8 cellular contexts compared by ENCODE assay signal in the genomic region with DNA sequence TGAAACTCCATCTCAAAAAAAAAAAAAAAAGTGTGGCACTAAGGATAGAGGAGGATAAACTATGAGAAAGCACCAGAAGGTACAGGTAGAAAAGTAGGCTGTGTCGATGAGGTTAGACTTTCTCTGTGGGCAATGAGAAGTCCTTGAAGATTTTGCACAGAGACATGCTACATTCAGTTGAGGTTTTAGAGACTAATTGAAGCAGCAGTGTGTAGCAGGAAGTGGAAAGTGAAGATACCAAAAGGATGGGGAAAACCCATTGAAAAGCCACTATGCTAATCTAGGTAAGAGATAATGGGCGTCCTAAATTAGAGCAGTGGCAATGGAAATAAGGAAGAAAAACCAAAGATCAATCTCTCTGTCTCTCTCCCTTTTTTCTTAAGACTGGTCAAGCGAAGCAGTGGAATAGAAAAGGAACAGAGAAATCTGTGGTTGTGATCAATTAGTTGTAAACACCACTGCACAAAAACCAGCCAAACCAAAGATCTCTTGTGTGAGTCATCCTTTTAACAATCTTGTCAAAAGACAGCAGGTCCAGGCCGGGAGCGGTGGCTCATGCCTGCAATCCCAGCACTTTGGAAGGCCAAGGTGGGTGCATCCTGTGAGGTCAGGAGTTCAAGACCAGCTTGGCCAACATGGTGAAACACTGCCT. TPM values are rescaled to one million over a fixed set of nuclear protein-coding genes. Genes with fewer than 3 reads are reported as not detected.
A peak's percentile ranks its signal among the peaks of the same experiment; 100 is the strongest.
DNase-seq lines count a peak whose midpoint lies in the region; ATAC-seq and TF ChIP-seq lines count a peak whose summit lies in the region.

No MANE protein-coding gene starts in this region.

- no peaks in the 10 kb centered on the region for H3K9me3 ChIP-seq in colonic mucosa
- no peaks in the 10 kb centered on the region for H3K9me3 ChIP-seq in WERI-Rb-1 (ENCODE audit: severe bottlenecking)
- no peaks in the 10 kb centered on the region for H3K9me3 ChIP-seq in psoas muscle

- intact Hi-C loops in colonic mucosa (cut with DNase I): no loop called here
- intact Hi-C loops in psoas muscle (cut with DNase I): no loop called here

- no peak for TF ChIP-seq CTCF in epithelial cell of esophagus (IDR thresholded peaks at IDR 0.05; ENCODE audit: insufficient read depth, low read depth, low read length, missing control alignments)
- no peak for TF ChIP-seq CTCF in colonic mucosa (IDR thresholded peaks at IDR 0.05)
- TF ChIP-seq CTCF in WERI-Rb-1 (IDR thresholded peaks at IDR 0.05; ENCODE audit: low read depth, low read length): no peak
- TF ChIP-seq CTCF in psoas muscle (IDR thresholded peaks at IDR 0.05): no peak

- no peak overlapping the region for H3K9ac ChIP-seq in colonic mucosa (ENCODE audit: low read depth in 2 of 2, low read length in 2 of 2)

- H3K4me3 ChIP-seq in epithelial cell of esophagus (ENCODE audit: low read length) (no peak overlapping the region), colonic mucosa (no peak overlapping the region), WERI-Rb-1 (ENCODE audit: low read depth, low read length) (no peak overlapping the region), psoas muscle (no peak overlapping the region)

- 68 to 72% (median 71%) methylated on average over 5 of the region's 5 CpGs for WGBS in psoas muscle, 3 donors

- ATAC-seq in GM18502 (IDR thresholded peaks at IDR 0.05; ENCODE audit: poor library complexity, unreplicated experiment) (peak; percentile 90), GM21723 (IDR thresholded peaks at IDR 0.05; ENCODE audit: unreplicated experiment) (peak; percentile 94), psoas muscle (no peak)

- H3K27me3 ChIP-seq in colonic mucosa (peaks cover 12% of the 10 kb centered on the region), WERI-Rb-1 (ENCODE audit: insufficient read depth, low read depth, severe bottlenecking) (no peaks in the 10 kb centered on the region), psoas muscle (ENCODE audit: insufficient read depth in 3 of 3, low read length in 2 of 3) (peaks cover 0 to 23% (median 1%) of the 10 kb centered on the region in 3 donors)

- H3K27ac ChIP-seq in colonic mucosa: no peak overlapping the region
- H3K27ac ChIP-seq in WERI-Rb-1: no peak overlapping the region
- no peak overlapping the region for H3K27ac ChIP-seq in psoas muscle

- DNase-seq in M059J (ENCODE audit: low read depth) (peak; percentile 59), epithelial cell of esophagus (ENCODE audit: low read depth) (peak; percentile 51), colonic mucosa (no peak), WERI-Rb-1 (no peak), psoas muscle (no peak), GDM1 (lab: John Stamatoyannopoulos, UW) (no peak)

- H3K36me3 ChIP-seq in colonic mucosa: no peaks in the 10 kb centered on the region
- H3K36me3 ChIP-seq in WERI-Rb-1: no peaks in the 10 kb centered on the region
- H3K36me3 ChIP-seq in psoas muscle (ENCODE audit: insufficient read depth in 1 of 2, low read depth in 1 of 2): no peaks in the 10 kb centered on the region

- H3K4me1 ChIP-seq in colonic mucosa (no peaks in the 10 kb centered on the region), psoas muscle (peaks cover 4% of the 10 kb centered on the region)

RNA-seq across cellular contexts. Expression of a gene that starts 3.5 kb away (rescaled TPM):
- 3.1 TPM in 1 of 2 replicates, not detected in the other for total RNA-seq in M059J (2014; rRNA removed; shearing (Covaris generic))
- total RNA-seq in colonic mucosa (under 1 TPM in 1 of 2 donors, not detected in 1; 0.96 TPM), psoas muscle (under 1 TPM in 1 of 4 donors, not detected in 3; 0.44 TPM)
- under 1 TPM in 2 of 3 donors, not detected in 1; 0.09 to 0.37 TPM for polyA plus RNA-seq in psoas muscle

Comparison
In these comparisons a context has a peak if more than half of its experiments do, and no peak if none do; other contexts are left out.
1. ATAC-seq: peak in GM18502 (single experiment) and GM21723 (single experiment); none in psoas muscle (0 of 4).
2. DNase-seq: peak in M059J (single experiment) and epithelial cell of esophagus (single experiment); none in colonic mucosa (single experiment), WERI-Rb-1 (single experiment), psoas muscle (0 of 2) and GDM1 (single experiment).